8 cellular contexts compared by ENCODE assay signal in genomic region chr5:76715484-76715733, GRCh38. TPM values are rescaled to one million over a fixed set of nuclear protein-coding genes. Genes with fewer than 3 reads are reported as not detected.
DNase-seq lines count a peak whose midpoint lies in the region; ATAC-seq and TF ChIP-seq lines count a peak whose summit lies in the region.

No MANE protein-coding gene starts in this region.

- ATAC-seq in HG02885 (IDR thresholded peaks at IDR 0.05; ENCODE audit: poor library complexity, unreplicated experiment), result peak; percentile 17

- H3K4me3 ChIP-seq in Caco-2 (ENCODE audit: low read depth, low read length) (peak overlapping the region; percentile 94), liver (ENCODE audit: low read depth in 1 of 3, low read length in 3 of 3) (peak overlapping the region; percentile 53 to 80 (median 61)), urinary bladder (ENCODE audit: low read depth, low read length) (peak overlapping the region; percentile 86)

- TF ChIP-seq CTCF in Caco-2 (IDR thresholded peaks at IDR 0.05; ENCODE audit: insufficient read depth in 1 of 2, low read depth in 1 of 2, low read length in 1 of 2, severe bottlenecking in 1 of 2, unreplicated experiment in 1 of 2), result no peak
- no peak for TF ChIP-seq CTCF in liver (IDR thresholded peaks at IDR 0.05; ENCODE audit: low read depth, low read length, missing input control)
- no peak for TF ChIP-seq CTCF in GM10266 (IDR thresholded peaks at IDR 0.05; ENCODE audit: control insufficient read depth, insufficient read depth, low read depth, missing control alignments)

- POLR2A ChIA-PET in Caco-2 (lab: Charles Lee), result no interaction called here

- H3K36me3 Mint-ChIP-seq in Caco-2 (ENCODE audit: insufficient read depth, unreplicated experiment), result no peaks in the 10 kb centered on the region
- peaks cover 3% of the 10 kb centered on the region for H3K36me3 Mint-ChIP-seq in activated T-helper 2 cell treated with anti-CD3 and anti-CD28 coated beads, Interferon-gamma antibody, Interleukin-2, Interleukin-4, amounts not matched to agents 10 μg/mL and 5 μg/mL and 100 μg/mL, durations not matched to agents 14 hours and 24 hours and 36 hours (ENCODE audit: low read depth)

- H3K9me3 Mint-ChIP-seq in Caco-2 (ENCODE audit: unreplicated experiment), result no peaks in the 10 kb centered on the region
- H3K9me3 Mint-ChIP-seq in activated T-helper 2 cell treated with anti-CD3 and anti-CD28 coated beads, Interferon-gamma antibody, Interleukin-2, Interleukin-4, amounts not matched to agents 10 μg/mL and 5 μg/mL and 100 μg/mL, durations not matched to agents 14 hours and 24 hours and 36 hours, result no peaks in the 10 kb centered on the region

- peaks cover 7% of the 10 kb centered on the region for H3K4me1 Mint-ChIP-seq in Caco-2 (ENCODE audit: low read depth, unreplicated experiment)
- peaks cover 41% of the 10 kb centered on the region for H3K4me1 Mint-ChIP-seq in activated T-helper 2 cell treated with anti-CD3 and anti-CD28 coated beads, Interferon-gamma antibody, Interleukin-2, Interleukin-4, amounts not matched to agents 10 μg/mL and 5 μg/mL and 100 μg/mL, durations not matched to agents 14 hours and 24 hours and 36 hours (ENCODE audit: low read depth)

- no peaks in the 10 kb centered on the region for H3K27me3 Mint-ChIP-seq in Caco-2 (ENCODE audit: insufficient read depth, unreplicated experiment)
- H3K27me3 Mint-ChIP-seq in activated T-helper 2 cell treated with anti-CD3 and anti-CD28 coated beads, Interferon-gamma antibody, Interleukin-2, Interleukin-4, amounts not matched to agents 10 μg/mL and 5 μg/mL and 100 μg/mL, durations not matched to agents 14 hours and 24 hours and 36 hours (ENCODE audit: low read depth), result peaks cover 25% of the 10 kb centered on the region

- CTCF ChIA-PET in Caco-2 (lab: Charles Lee), result no interaction called here

- H3K27ac ChIP-seq in liver (ENCODE audit: low read depth in 1 of 2, low read length in 2 of 2) (peak overlapping the region; percentile 43 to 67), urinary bladder (ENCODE audit: low read depth) (no peak overlapping the region)

- H3K27ac Mint-ChIP-seq in Caco-2 (ENCODE audit: unreplicated experiment), result no peak overlapping the region
- no peak overlapping the region for H3K27ac Mint-ChIP-seq in activated T-helper 2 cell treated with anti-CD3 and anti-CD28 coated beads, Interferon-gamma antibody, Interleukin-2, Interleukin-4, amounts not matched to agents 10 μg/mL and 5 μg/mL and 100 μg/mL, durations not matched to agents 14 hours and 24 hours and 36 hours

- H3K9ac ChIP-seq in liver (ENCODE audit: low read depth in 1 of 2, low read length in 2 of 2), result no peak overlapping the region

- under 1% methylated on average over 13 of the region's 13 CpGs for WGBS in liver
- WGBS in urinary bladder, result under 1% methylated on average over 13 of the region's 13 CpGs

- no peaks in the 10 kb centered on the region for H3K36me3 ChIP-seq in Caco-2 (ENCODE audit: control insufficient read depth, insufficient read depth, low read length)
- H3K36me3 ChIP-seq in liver (ENCODE audit: control insufficient read depth in 4 of 4, insufficient read depth in 3 of 4, low read depth in 1 of 4, low read length in 3 of 4), result no peaks in the 10 kb centered on the region
- H3K36me3 ChIP-seq in urinary bladder (ENCODE audit: insufficient read depth), result no peaks in the 10 kb centered on the region

- H3K9me3 ChIP-seq in Caco-2 (no peaks in the 10 kb centered on the region), liver (ENCODE audit: control insufficient read depth in 4 of 4, low read length in 3 of 4) (no peaks in the 10 kb centered on the region)

- no peak for TF ChIP-seq RAD21 in liver (IDR thresholded peaks at IDR 0.05)

- peak overlapping the region; percentile 89 for H3K4me3 Mint-ChIP-seq in Caco-2 (ENCODE audit: unreplicated experiment)
- peak overlapping the region; percentile 76 for H3K4me3 Mint-ChIP-seq in activated T-helper 2 cell treated with anti-CD3 and anti-CD28 coated beads, Interferon-gamma antibody, Interleukin-2, Interleukin-4, amounts not matched to agents 10 μg/mL and 5 μg/mL and 100 μg/mL, durations not matched to agents 14 hours and 24 hours and 36 hours (ENCODE audit: low read depth)

- H3K27me3 ChIP-seq in Caco-2 (replicated peaks; ENCODE audit: control insufficient read depth, insufficient read depth, low read length) (no peaks in the 10 kb centered on the region), liver (ENCODE audit: control insufficient read depth in 4 of 4, insufficient read depth in 4 of 4, low read length in 3 of 4) (no peaks in the 10 kb centered on the region)

- DNase-seq in Caco-2 (no peak), GM10266 (ENCODE audit: extremely low spot score) (no peak), SK-N-DZ (ENCODE audit: low spot score) (no peak), anterior cingulate cortex (lab: John Stamatoyannopoulos, UW) (no peak)
- no peak for DNase-seq in activated T-helper 2 cell treated with anti-CD3 and anti-CD28 coated beads, Interferon-gamma antibody, Interleukin-2, Interleukin-4, amounts not matched to agents 10 μg/mL and 5 μg/mL and 100 μg/mL, durations not matched to agents 14 hours and 24 hours and 36 hours (ENCODE audit: low spot score)

- H3K4me1 ChIP-seq in Caco-2 (peaks cover 9% of the 10 kb centered on the region; the same call in 1 of the 2 replicates), liver (ENCODE audit: control insufficient read depth in 4 of 4, insufficient read depth in 4 of 4, low read length in 3 of 4) (peaks cover 2 to 19% (median 10%) of the 10 kb centered on the region in 4 donors), urinary bladder (ENCODE audit: insufficient read depth) (no peaks in the 10 kb centered on the region)

- no TSS peak for BruUV-seq in Caco-2 (replicated peaks; lab: Mats Ljungman, UMichigan)

- intact Hi-C loops in Caco-2 (cut with micrococcal nuclease; ENCODE audit: unreplicated experiment), result loop anchor here (1.0 to 5.0 kb wide), 3 partner anchors 42 to 114 kb away; no protein-coding TSS in a partner anchor
- intact Hi-C loops in activated T-helper 2 cell treated with anti-CD3 and anti-CD28 coated beads, Interferon-gamma antibody, Interleukin-2, Interleukin-4, amounts not matched to agents 10 μg/mL and 5 μg/mL and 100 μg/mL, durations not matched to agents 14 hours and 24 hours and 36 hours (cut with micrococcal nuclease), result loop anchor here (5.0 kb wide), 1 partner anchor 113 kb away; no protein-coding TSS in a partner anchor

TF ChIP-seq in liver, 16 proteins besides CTCF, POLR2A, EP300 and RAD21:
- TF ChIP-seq GABPA (IDR thresholded peaks at IDR 0.05 in 1 of 2, conservative IDR thresholded peaks at IDR 0.05 in 1 of 2), result no peak
- no peak for TF ChIP-seq ZBTB33 (IDR thresholded peaks at IDR 0.05)
- TF ChIP-seq, protein P1, sequence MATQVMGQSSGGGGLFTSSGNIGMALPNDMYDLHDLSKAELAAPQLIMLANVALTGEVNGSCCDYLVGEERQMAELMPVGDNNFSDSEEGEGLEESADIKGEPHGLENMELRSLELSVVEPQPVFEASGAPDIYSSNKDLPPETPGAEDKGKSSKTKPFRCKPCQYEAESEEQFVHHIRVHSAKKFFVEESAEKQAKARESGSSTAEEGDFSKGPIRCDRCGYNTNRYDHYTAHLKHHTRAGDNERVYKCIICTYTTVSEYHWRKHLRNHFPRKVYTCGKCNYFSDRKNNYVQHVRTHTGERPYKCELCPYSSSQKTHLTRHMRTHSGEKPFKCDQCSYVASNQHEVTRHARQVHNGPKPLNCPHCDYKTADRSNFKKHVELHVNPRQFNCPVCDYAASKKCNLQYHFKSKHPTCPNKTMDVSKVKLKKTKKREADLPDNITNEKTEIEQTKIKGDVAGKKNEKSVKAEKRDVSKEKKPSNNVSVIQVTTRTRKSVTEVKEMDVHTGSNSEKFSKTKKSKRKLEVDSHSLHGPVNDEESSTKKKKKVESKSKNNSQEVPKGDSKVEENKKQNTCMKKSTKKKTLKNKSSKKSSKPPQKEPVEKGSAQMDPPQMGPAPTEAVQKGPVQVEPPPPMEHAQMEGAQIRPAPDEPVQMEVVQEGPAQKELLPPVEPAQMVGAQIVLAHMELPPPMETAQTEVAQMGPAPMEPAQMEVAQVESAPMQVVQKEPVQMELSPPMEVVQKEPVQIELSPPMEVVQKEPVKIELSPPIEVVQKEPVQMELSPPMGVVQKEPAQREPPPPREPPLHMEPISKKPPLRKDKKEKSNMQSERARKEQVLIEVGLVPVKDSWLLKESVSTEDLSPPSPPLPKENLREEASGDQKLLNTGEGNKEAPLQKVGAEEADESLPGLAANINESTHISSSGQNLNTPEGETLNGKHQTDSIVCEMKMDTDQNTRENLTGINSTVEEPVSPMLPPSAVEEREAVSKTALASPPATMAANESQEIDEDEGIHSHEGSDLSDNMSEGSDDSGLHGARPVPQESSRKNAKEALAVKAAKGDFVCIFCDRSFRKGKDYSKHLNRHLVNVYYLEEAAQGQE (IDR thresholded peaks at IDR 0.05), result no peak

RNA-seq across cellular contexts. Expression of gene F2R, which starts 0.5 kb away (rescaled TPM):
- total RNA-seq in Caco-2 (2022) (6.3 and 7.8 TPM in 2 replicates), liver (10 to 100 TPM in 1 of 2 donors, 1 to 10 TPM in 1; 9.0 to 18.7 TPM), urinary bladder (37.9 TPM)
- 2.8 and 3.3 TPM in 2 replicates for total RNA-seq in activated T-helper 2 cell treated with anti-CD3 and anti-CD28 coated beads, Interferon-gamma antibody, Interleukin-2, Interleukin-4, amounts not matched to agents 10 μg/mL and 5 μg/mL and 100 μg/mL, durations not matched to agents 14 hours and 24 hours and 36 hours
- polyA plus RNA-seq in liver (10 to 100 TPM in 1 of 2 donors, 1 to 10 TPM in 1; 5.9 to 10.0 TPM), urinary bladder (15.0 TPM)
- polyA plus RNA-seq in SK-N-DZ (2014; cell fraction: cytosol; rRNA removed), result 45.8 and 48.8 TPM in 2 replicates
- 8.7 and 9.3 TPM in 2 replicates for polyA plus RNA-seq in SK-N-DZ (2014; cell fraction: nucleus; rRNA removed)
